ENCODE assay signal across 18 cellular contexts in the genomic region with DNA sequence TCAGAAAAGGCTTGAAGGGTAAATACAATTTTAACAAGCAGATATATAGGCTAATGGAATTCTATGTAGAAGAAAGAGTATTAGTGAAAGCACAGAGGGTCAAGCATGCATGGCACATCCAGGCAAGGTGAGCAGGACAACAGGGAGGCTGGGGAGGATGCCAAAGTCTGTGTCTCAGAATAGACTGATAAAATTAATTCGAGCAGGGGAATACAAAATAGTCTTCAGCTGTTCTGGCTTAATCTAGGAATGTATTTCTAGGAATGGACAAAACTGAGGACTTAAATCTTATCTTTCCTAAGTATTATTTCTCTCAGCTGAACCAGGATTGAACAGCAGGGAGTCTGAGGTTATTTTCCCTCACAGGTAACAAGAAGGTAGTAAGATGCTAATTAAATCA. TPM values are rescaled to one million over a fixed set of nuclear protein-coding genes. Genes with fewer than 3 reads are reported as not detected.
A peak's percentile ranks its signal among the peaks of the same experiment; 100 is the strongest.
DNase-seq lines count a peak whose midpoint lies in the region; ATAC-seq and TF ChIP-seq lines count a peak whose summit lies in the region.
"Had no signal": no experiment of that assay in that cellular context is flagged by ENCODE, and none has a peak within 500 bp of the region (broad histone marks: within the 10 kb centered on the region; RNA-seq: fewer than 3 reads in every experiment).

No MANE protein-coding gene starts in this region.

- H3K4me1 ChIP-seq in right cardiac atrium (ENCODE audit: control insufficient read depth, insufficient read depth, low read length) = no peaks in the 10 kb centered on the region
- H3K4me1 ChIP-seq in HEK293 (ENCODE audit: control insufficient read depth, insufficient read depth, low read length) = no peaks in the 10 kb centered on the region
- H3K4me1 ChIP-seq: Caco-2 had no signal

- CTCF ChIA-PET in HEK293 (lab: Yijun Ruan, JAX) = no interaction called here

- peak overlapping the region; percentile 4 for H3K27ac Mint-ChIP-seq in stimulated activated effector memory CD8-positive, alpha-beta T cell treated with anti-CD3 and anti-CD28 coated beads, Interleukin-12 subunit alpha, Interleukin-12 subunit beta, amount 100 ng/mL, for 72 hours
- H3K27ac Mint-ChIP-seq: CD8-positive, alpha-beta T cell; HFFc6 had no signal

- H3K27me3 ChIP-seq in right cardiac atrium (ENCODE audit: control insufficient read depth, insufficient read depth) = no peaks in the 10 kb centered on the region

- intact Hi-C loops in left ventricle myocardium superior (cut with micrococcal nuclease) (no loop called here), right cardiac atrium (cut with DNase I) (no loop called here)

- no peak overlapping the region for H3K4me3 ChIP-seq in right cardiac atrium (ENCODE audit: low read length)
- no peak overlapping the region for H3K4me3 ChIP-seq in HEK293 (ENCODE audit: low read depth, low read length)
- H3K4me3 ChIP-seq: GM23248 had no signal

- no peaks in the 10 kb centered on the region for H3K9me3 Mint-ChIP-seq in stimulated activated effector memory CD8-positive, alpha-beta T cell treated with anti-CD3 and anti-CD28 coated beads, Interleukin-12 subunit alpha, Interleukin-12 subunit beta, amount 100 ng/mL, for 72 hours
- H3K9me3 Mint-ChIP-seq: CD8-positive, alpha-beta T cell; HFFc6 had no signal

- no peak for TF ChIP-seq CTCF in HEK293 (tag by site-specific recombination; IDR thresholded peaks at IDR 0.05)

- no peaks in the 10 kb centered on the region for H3K4me1 Mint-ChIP-seq in stimulated activated effector memory CD8-positive, alpha-beta T cell treated with anti-CD3 and anti-CD28 coated beads, Interleukin-12 subunit alpha, Interleukin-12 subunit beta, amount 100 ng/mL, for 72 hours

- H3K9me3 ChIP-seq in right cardiac atrium (ENCODE audit: control insufficient read depth, low read length) (no peaks in the 10 kb centered on the region), HEK293 (ENCODE audit: control insufficient read depth, insufficient read depth, low read depth, low read length) (no peaks in the 10 kb centered on the region)
- H3K9me3 ChIP-seq: Caco-2 had no signal

- no peak for DNase-seq in left ventricle myocardium superior
- DNase-seq in right cardiac atrium = no peak
- DNase-seq in myocyte (ENCODE audit: low read depth) = peak; percentile 60
- DNase-seq in stimulated activated effector memory CD8-positive, alpha-beta T cell treated with anti-CD3 and anti-CD28 coated beads, Interleukin-12 subunit alpha, Interleukin-12 subunit beta, amount 100 ng/mL, for 72 hours (ENCODE audit: low spot score in 2 of 2) = no peak
- DNase-seq in iPS-NIHi7 (ENCODE audit: extremely low spot score) = no peak
- DNase-seq in NK-92 (lab: John Stamatoyannopoulos, UW; ENCODE audit: unreplicated experiment) = no peak
- DNase-seq: C1 segment of cervical spinal cord; Caco-2; CD4-positive, CD25-positive, alpha-beta regulatory T cell; CD8-positive, alpha-beta T cell; DMS153; DND-41; GM23248; H7; HFFc6 had no signal

- WGBS in right cardiac atrium = 57% methylated on average over 1 of the region's 1 CpG

- H3K27ac ChIP-seq in right cardiac atrium (ENCODE audit: low read length) (no peak overlapping the region), HEK293 (ENCODE audit: extremely low read depth, low read depth, low read length) (no peak overlapping the region)
- H3K27ac ChIP-seq: GM23248 had no signal

- H3K4me3 Mint-ChIP-seq in stimulated activated effector memory CD8-positive, alpha-beta T cell treated with anti-CD3 and anti-CD28 coated beads, Interleukin-12 subunit alpha, Interleukin-12 subunit beta, amount 100 ng/mL, for 72 hours = no peak overlapping the region
- H3K4me3 Mint-ChIP-seq: CD4-positive, CD25-positive, alpha-beta regulatory T cell; CD8-positive, alpha-beta T cell; HFFc6 had no signal

- ATAC-seq in left ventricle myocardium superior = peak; percentile 35
- no peak for ATAC-seq in right cardiac atrium
- no peak for ATAC-seq in stimulated activated effector memory CD8-positive, alpha-beta T cell treated with anti-CD3 and anti-CD28 coated beads, Interleukin-12 subunit alpha, Interleukin-12 subunit beta, amount 100 ng/mL, for 72 hours
- ATAC-seq in GM19463 (IDR thresholded peaks at IDR 0.05; ENCODE audit: unreplicated experiment) = no peak
- ATAC-seq: CD8-positive, alpha-beta T cell; HCT116 had no signal

- H3K36me3 ChIP-seq in HEK293 (ENCODE audit: control insufficient read depth in 2 of 2, insufficient read depth in 1 of 2, low read length in 2 of 2) = peaks cover 80 to 87% of the 10 kb centered on the region in 2 experiments

- H3K36me3 Mint-ChIP-seq in stimulated activated effector memory CD8-positive, alpha-beta T cell treated with anti-CD3 and anti-CD28 coated beads, Interleukin-12 subunit alpha, Interleukin-12 subunit beta, amount 100 ng/mL, for 72 hours = peaks cover 98% of the 10 kb centered on the region

- POLR2A ChIA-PET in HEK293 (lab: Yijun Ruan, JAX) = no interaction called here

TF ChIP-seq in HEK293, 187 proteins besides CTCF, POLR2A, EP300 and RAD21:
- TF ChIP-seq, protein P1, sequence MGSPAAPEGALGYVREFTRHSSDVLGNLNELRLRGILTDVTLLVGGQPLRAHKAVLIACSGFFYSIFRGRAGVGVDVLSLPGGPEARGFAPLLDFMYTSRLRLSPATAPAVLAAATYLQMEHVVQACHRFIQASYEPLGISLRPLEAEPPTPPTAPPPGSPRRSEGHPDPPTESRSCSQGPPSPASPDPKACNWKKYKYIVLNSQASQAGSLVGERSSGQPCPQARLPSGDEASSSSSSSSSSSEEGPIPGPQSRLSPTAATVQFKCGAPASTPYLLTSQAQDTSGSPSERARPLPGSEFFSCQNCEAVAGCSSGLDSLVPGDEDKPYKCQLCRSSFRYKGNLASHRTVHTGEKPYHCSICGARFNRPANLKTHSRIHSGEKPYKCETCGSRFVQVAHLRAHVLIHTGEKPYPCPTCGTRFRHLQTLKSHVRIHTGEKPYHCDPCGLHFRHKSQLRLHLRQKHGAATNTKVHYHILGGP (tag by site-specific recombination; IDR thresholded peaks at IDR 0.05) = 0 out of 2 replicates have a peak, but pooled peaks have one; percentile 52
- TF ChIP-seq ZNF658 (tag by site-specific recombination; IDR thresholded peaks at IDR 0.05) = no peak
TF ChIP-seq in HEK293: peak in this region for 1.

RNA-seq across cellular contexts. Expression of a gene that starts 35.2 kb away (rescaled TPM):
- total RNA-seq in left ventricle myocardium superior (9.5 TPM), right cardiac atrium (10 to 100 TPM in 3 of 4 donors, 1 to 10 TPM in 1; 9.8 to 14.4 (median 11.9) TPM), myocyte (14.9 and 20.1 TPM in 2 replicates)
- 10.8 TPM for polyA plus RNA-seq in right cardiac atrium
- 12.2 TPM for polyA plus RNA-seq in myocyte (2012)
